33 cellular contexts compared by ENCODE assay signal in the genomic region with DNA sequence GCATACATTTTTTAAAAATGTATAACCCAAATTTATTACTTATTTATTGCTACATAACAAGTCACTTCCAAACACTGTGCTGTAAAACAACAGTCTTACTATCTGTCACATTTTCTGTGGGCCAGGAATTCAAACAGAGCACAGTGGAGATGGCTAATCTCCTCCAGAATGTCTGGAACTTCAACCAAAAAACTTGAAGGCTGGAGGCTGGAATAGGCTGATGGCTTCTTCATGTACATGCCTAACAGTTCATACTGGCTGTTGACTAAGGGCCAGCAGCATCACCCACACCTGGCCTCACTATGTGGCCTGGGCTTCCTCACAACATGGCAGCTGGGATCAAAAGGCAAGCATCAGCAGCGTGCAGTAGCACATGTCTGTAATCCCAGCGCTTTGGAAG.
"Had no signal": no experiment of that assay in that cellular context is flagged by ENCODE, and none has a peak within 500 bp of the region (broad histone marks: within the 10 kb centered on the region; RNA-seq: fewer than 3 reads in every experiment).

No MANE protein-coding gene starts in this region.

- H3K9me3 Mint-ChIP-seq: activated CD8-positive, alpha-beta T cell treated with anti-CD3 and anti-CD28 coated beads for 36 hours; activated naive CD4-positive, alpha-beta T cell treated with anti-CD3 and anti-CD28 coated beads, Interleukin-2, amount 50 U/mL, for 24 hours; activated naive CD8-positive, alpha-beta T cell treated with anti-CD3 and anti-CD28 coated beads, Interleukin-2, amount 10 ng/mL, durations not matched to agents 7 days and 5 days; activated T-cell treated with anti-CD3 and anti-CD28 coated beads, Interleukin-2, amount 50 U/mL, for 72 hours; activated T-helper 17 cell treated with anti-CD3 and anti-CD28 coated beads, Interleukin-2, amount 50 U/mL, for 72 hours had no signal

- H3K36me3 Mint-ChIP-seq: activated naive CD4-positive, alpha-beta T cell treated with anti-CD3 and anti-CD28 coated beads, Interleukin-2, amount 50 U/mL, for 24 hours; activated naive CD8-positive, alpha-beta T cell treated with anti-CD3 and anti-CD28 coated beads, Interleukin-2, amount 10 ng/mL, durations not matched to agents 7 days and 5 days; brain had no signal

- H3K4me3 ChIP-seq: MG63, Peyer's patch had no signal

- H3K27me3 Mint-ChIP-seq: activated CD8-positive, alpha-beta T cell treated with anti-CD3 and anti-CD28 coated beads for 36 hours; activated naive CD4-positive, alpha-beta T cell treated with anti-CD3 and anti-CD28 coated beads, Interleukin-2, amount 50 U/mL, for 24 hours; activated T-helper 17 cell treated with anti-CD3 and anti-CD28 coated beads, Interleukin-2, amount 50 U/mL, for 72 hours had no signal

- H3K27ac Mint-ChIP-seq: activated CD8-positive, alpha-beta T cell treated with anti-CD3 and anti-CD28 coated beads for 36 hours; activated naive CD4-positive, alpha-beta T cell treated with anti-CD3 and anti-CD28 coated beads, Interleukin-2, amount 50 U/mL, for 24 hours; activated naive CD8-positive, alpha-beta T cell treated with anti-CD3 and anti-CD28 coated beads, Interleukin-2, amount 10 ng/mL, durations not matched to agents 7 days and 5 days; activated T-cell treated with anti-CD3 and anti-CD28 coated beads, Interleukin-2, amount 50 U/mL, for 72 hours; activated T-helper 17 cell treated with anti-CD3 and anti-CD28 coated beads, Interleukin-2, amount 50 U/mL, for 72 hours had no signal

- H3K4me3 Mint-ChIP-seq: activated CD8-positive, alpha-beta T cell treated with anti-CD3 and anti-CD28 coated beads for 36 hours; activated naive CD4-positive, alpha-beta T cell treated with anti-CD3 and anti-CD28 coated beads, Interleukin-2, amount 50 U/mL, for 24 hours; activated naive CD8-positive, alpha-beta T cell treated with anti-CD3 and anti-CD28 coated beads, Interleukin-2, amount 10 ng/mL, durations not matched to agents 7 days and 5 days; activated T-cell treated with anti-CD3 and anti-CD28 coated beads, Interleukin-2, amount 50 U/mL, for 72 hours; activated T-helper 17 cell treated with anti-CD3 and anti-CD28 coated beads, Interleukin-2, amount 50 U/mL, for 72 hours; brain had no signal

- H3K9me3 ChIP-seq: MG63, Peyer's patch had no signal

- H3K36me3 ChIP-seq: MG63, Peyer's patch, WERI-Rb-1 had no signal

- H3K27ac ChIP-seq: RWPE1, WERI-Rb-1 had no signal

- H3K27me3 ChIP-seq: MG63, Peyer's patch had no signal

- DNase-seq: activated CD4-positive, alpha-beta T cell treated with anti-CD3 and anti-CD28 coated beads for 1 hour; activated CD4-positive, alpha-beta T cell treated with anti-CD3 and anti-CD28 coated beads for 48 hours; activated CD4-positive, CD25-positive, alpha-beta regulatory T cell; activated CD8-positive, alpha-beta T cell treated with anti-CD3 and anti-CD28 coated beads for 36 hours; activated gamma-delta T cell; activated naive CD4-positive, alpha-beta T cell treated with Interleukin-2 at 50 U/mL for 16 hours; activated naive CD8-positive, alpha-beta T cell treated with anti-CD3 and anti-CD28 coated beads, Interleukin-2, amount 10 ng/mL, durations not matched to agents 7 days and 5 days; activated T-cell treated with anti-CD3 and anti-CD28 coated beads, Interleukin-2, amount 50 U/mL, for 1 hour; activated T-cell treated with anti-CD3 and anti-CD28 coated beads, Interleukin-2, amount 50 U/mL, for 72 hours; amygdala; caudate nucleus; Karpas-422; KBM-7; MG63; NCI-H1048; NCI-H1105 treated with DMSO at 0.1 percent for 48 hours; NCI-H1436; NCI-H1694; NCI-H1930; NCI-H2081 treated with DMSO at 0.1 percent for 48 hours; NCI-H345; NCI-H524 treated with DMSO at 0.1 percent for 48 hours; PC-3; Peyer's patch; SIG-M5; T-helper 1 cell; T-helper 2 cell; T-helper 9 cell; WERI-Rb-1 had no signal

- H3K4me1 Mint-ChIP-seq: activated T-helper 17 cell treated with anti-CD3 and anti-CD28 coated beads, Interleukin-2, amount 50 U/mL, for 72 hours had no signal
